1 cellular context compared by ENCODE assay signal in the genomic region with DNA sequence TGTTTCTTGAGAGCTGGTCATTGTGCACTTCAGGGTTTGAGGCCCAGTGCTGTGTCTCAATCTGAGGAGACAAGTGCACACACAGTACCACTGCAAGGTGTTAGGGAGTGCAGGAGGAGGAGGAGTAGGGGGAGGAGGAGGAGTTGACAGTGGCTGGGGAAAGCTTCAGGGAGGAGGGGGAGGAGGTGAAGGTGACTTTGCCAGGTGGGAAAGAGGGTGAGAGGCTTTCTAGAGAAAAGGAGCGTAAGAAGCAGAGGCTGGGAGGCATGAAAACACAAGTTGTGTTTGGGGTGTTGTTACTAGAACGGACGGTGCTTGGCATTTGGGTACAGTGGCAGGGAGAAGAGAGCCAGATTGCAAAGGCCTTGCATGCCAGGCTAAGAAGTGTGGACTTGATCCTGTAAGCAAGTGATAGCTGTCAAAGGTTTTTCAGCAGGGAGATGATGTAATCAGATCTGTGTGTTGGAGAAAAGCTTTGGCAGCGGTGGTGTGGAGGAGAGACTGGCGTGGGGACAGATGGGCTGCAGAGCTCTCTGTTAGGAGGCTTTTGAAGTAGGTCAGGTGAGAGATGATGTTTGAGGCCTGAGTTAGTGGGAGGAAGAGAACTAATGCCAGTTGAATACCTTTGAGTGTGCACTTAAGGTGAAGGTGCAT.
A peak's percentile ranks its signal among the peaks of the same experiment; 100 is the strongest.
TF ChIP-seq lines count a peak whose summit lies in the region.

No MANE protein-coding gene starts in this region.

TF ChIP-seq in HEK293, 187 proteins besides CTCF, POLR2A, EP300 and RAD21 (continued from another document and continues in another):
- TF ChIP-seq, protein P1, sequence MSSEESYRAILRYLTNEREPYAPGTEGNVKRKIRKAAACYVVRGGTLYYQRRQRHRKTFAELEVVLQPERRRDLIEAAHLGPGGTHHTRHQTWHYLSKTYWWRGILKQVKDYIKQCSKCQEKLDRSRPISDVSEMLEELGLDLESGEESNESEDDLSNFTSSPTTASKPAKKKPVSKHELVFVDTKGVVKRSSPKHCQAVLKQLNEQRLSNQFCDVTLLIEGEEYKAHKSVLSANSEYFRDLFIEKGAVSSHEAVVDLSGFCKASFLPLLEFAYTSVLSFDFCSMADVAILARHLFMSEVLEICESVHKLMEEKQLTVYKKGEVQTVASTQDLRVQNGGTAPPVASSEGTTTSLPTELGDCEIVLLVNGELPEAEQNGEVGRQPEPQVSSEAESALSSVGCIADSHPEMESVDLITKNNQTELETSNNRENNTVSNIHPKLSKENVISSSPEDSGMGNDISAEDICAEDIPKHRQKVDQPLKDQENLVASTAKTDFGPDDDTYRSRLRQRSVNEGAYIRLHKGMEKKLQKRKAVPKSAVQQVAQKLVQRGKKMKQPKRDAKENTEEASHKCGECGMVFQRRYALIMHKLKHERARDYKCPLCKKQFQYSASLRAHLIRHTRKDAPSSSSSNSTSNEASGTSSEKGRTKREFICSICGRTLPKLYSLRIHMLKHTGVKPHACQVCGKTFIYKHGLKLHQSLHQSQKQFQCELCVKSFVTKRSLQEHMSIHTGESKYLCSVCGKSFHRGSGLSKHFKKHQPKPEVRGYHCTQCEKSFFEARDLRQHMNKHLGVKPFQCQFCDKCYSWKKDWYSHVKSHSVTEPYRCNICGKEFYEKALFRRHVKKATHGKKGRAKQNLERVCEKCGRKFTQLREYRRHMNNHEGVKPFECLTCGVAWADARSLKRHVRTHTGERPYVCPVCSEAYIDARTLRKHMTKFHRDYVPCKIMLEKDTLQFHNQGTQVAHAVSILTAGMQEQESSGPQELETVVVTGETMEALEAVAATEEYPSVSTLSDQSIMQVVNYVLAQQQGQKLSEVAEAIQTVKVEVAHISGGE (tag by site-specific recombination; conservative IDR thresholded peaks at IDR 0.05; ENCODE audit: low read depth): no peak
- TF ChIP-seq ZNF792 (tag by site-specific recombination; IDR thresholded peaks at IDR 0.05) (no peak), ZNF530 (tag by site-specific recombination; IDR thresholded peaks at IDR 0.05; ENCODE audit: low read depth) (no peak), ZSCAN30 (tag by site-specific recombination; IDR thresholded peaks at IDR 0.05) (no peak), ZNF777 (tag by site-specific recombination; IDR thresholded peaks at IDR 0.05; ENCODE audit: borderline replicate concordance) (no peak), KLF16 (tag by site-specific recombination; IDR thresholded peaks at IDR 0.05) (no peak), ZNF112 (tag by site-specific recombination; IDR thresholded peaks at IDR 0.05) (no peak), ZBTB8A (tag by site-specific recombination; IDR thresholded peaks at IDR 0.05) (no peak), ZNF664 (tag by site-specific recombination; IDR thresholded peaks at IDR 0.05) (no peak), MYNN (tag by site-specific recombination; IDR thresholded peaks at IDR 0.05; ENCODE audit: borderline replicate concordance) (no peak), GLI4 (tag by site-specific recombination; IDR thresholded peaks at IDR 0.05) (no peak), ZNF768 (tag by site-specific recombination; IDR thresholded peaks at IDR 0.05) (no peak), ZNF791 (tag by site-specific recombination; IDR thresholded peaks at IDR 0.05) (no peak), ZXDB (tag by site-specific recombination; IDR thresholded peaks at IDR 0.05) (no peak), ZNF132 (tag by site-specific recombination; IDR thresholded peaks at IDR 0.05; ENCODE audit: borderline replicate concordance) (no peak), ZNF571 (tag by site-specific recombination; IDR thresholded peaks at IDR 0.05) (no peak), WT1 (tag by site-specific recombination; IDR thresholded peaks at IDR 0.05) (peak; percentile 69), ZNF121 (tag by site-specific recombination; IDR thresholded peaks at IDR 0.05) (no peak), SETDB1 (IDR thresholded peaks at IDR 0.05; ENCODE audit: insufficient read length, low read length) (no peak), ZNF223 (tag by site-specific recombination; IDR thresholded peaks at IDR 0.05) (no peak), ZNF10 (tag by site-specific recombination; IDR thresholded peaks at IDR 0.05) (no peak), ZNF549 (tag by site-specific recombination; IDR thresholded peaks at IDR 0.05) (no peak), ZNF341 (tag by site-specific recombination; IDR thresholded peaks at IDR 0.05; ENCODE audit: low read depth) (no peak), EGR2 (tag by site-specific recombination; IDR thresholded peaks at IDR 0.05; ENCODE audit: low read depth) (peak; percentile 54; the same call in 1 of the 2 replicates), OSR2 (tag by site-specific recombination; IDR thresholded peaks at IDR 0.05) (no peak), ZNF184 (tag by site-specific recombination; IDR thresholded peaks at IDR 0.05) (no peak), ZNF114 (tag by site-specific recombination; IDR thresholded peaks at IDR 0.05) (no peak), REPIN1 (tag by site-specific recombination; IDR thresholded peaks at IDR 0.05; ENCODE audit: low read depth) (no peak)
- TF ChIP-seq, protein P2, sequence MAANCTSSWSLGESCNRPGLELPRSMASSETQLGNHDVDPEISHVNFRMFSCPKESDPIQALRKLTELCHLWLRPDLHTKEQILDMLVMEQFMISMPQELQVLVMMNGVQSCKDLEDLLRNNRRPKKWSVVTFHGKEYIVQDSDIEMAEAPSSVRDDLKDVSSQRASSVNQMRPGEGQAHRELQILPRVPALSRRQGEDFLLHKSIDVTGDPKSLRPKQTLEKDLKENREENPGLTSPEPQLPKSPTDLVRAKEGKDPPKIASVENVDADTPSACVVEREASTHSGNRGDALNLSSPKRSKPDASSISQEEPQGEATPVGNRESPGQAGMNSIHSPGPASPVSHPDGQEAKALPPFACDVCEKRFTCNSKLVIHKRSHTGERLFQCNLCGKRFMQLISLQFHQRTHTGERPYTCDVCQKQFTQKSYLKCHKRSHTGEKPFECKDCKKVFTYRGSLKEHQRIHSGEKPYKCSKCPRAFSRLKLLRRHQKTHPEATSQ (tag by site-specific recombination; IDR thresholded peaks at IDR 0.05): no peak
- TF ChIP-seq, protein P3, sequence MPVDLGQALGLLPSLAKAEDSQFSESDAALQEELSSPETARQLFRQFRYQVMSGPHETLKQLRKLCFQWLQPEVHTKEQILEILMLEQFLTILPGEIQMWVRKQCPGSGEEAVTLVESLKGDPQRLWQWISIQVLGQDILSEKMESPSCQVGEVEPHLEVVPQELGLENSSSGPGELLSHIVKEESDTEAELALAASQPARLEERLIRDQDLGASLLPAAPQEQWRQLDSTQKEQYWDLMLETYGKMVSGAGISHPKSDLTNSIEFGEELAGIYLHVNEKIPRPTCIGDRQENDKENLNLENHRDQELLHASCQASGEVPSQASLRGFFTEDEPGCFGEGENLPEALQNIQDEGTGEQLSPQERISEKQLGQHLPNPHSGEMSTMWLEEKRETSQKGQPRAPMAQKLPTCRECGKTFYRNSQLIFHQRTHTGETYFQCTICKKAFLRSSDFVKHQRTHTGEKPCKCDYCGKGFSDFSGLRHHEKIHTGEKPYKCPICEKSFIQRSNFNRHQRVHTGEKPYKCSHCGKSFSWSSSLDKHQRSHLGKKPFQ (tag by site-specific recombination; IDR thresholded peaks at IDR 0.05): no peak
- TF ChIP-seq, protein P4, sequence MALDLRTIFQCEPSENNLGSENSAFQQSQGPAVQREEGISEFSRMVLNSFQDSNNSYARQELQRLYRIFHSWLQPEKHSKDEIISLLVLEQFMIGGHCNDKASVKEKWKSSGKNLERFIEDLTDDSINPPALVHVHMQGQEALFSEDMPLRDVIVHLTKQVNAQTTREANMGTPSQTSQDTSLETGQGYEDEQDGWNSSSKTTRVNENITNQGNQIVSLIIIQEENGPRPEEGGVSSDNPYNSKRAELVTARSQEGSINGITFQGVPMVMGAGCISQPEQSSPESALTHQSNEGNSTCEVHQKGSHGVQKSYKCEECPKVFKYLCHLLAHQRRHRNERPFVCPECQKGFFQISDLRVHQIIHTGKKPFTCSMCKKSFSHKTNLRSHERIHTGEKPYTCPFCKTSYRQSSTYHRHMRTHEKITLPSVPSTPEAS (tag by site-specific recombination; IDR thresholded peaks at IDR 0.05): no peak
- TF ChIP-seq, protein P5, sequence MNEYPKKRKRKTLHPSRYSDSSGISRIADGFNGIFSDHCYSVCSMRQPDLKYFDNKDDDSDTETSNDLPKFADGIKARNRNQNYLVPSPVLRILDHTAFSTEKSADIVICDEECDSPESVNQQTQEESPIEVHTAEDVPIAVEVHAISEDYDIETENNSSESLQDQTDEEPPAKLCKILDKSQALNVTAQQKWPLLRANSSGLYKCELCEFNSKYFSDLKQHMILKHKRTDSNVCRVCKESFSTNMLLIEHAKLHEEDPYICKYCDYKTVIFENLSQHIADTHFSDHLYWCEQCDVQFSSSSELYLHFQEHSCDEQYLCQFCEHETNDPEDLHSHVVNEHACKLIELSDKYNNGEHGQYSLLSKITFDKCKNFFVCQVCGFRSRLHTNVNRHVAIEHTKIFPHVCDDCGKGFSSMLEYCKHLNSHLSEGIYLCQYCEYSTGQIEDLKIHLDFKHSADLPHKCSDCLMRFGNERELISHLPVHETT (tag by site-specific recombination; IDR thresholded peaks at IDR 0.05): no peak
- TF ChIP-seq, protein P6, sequence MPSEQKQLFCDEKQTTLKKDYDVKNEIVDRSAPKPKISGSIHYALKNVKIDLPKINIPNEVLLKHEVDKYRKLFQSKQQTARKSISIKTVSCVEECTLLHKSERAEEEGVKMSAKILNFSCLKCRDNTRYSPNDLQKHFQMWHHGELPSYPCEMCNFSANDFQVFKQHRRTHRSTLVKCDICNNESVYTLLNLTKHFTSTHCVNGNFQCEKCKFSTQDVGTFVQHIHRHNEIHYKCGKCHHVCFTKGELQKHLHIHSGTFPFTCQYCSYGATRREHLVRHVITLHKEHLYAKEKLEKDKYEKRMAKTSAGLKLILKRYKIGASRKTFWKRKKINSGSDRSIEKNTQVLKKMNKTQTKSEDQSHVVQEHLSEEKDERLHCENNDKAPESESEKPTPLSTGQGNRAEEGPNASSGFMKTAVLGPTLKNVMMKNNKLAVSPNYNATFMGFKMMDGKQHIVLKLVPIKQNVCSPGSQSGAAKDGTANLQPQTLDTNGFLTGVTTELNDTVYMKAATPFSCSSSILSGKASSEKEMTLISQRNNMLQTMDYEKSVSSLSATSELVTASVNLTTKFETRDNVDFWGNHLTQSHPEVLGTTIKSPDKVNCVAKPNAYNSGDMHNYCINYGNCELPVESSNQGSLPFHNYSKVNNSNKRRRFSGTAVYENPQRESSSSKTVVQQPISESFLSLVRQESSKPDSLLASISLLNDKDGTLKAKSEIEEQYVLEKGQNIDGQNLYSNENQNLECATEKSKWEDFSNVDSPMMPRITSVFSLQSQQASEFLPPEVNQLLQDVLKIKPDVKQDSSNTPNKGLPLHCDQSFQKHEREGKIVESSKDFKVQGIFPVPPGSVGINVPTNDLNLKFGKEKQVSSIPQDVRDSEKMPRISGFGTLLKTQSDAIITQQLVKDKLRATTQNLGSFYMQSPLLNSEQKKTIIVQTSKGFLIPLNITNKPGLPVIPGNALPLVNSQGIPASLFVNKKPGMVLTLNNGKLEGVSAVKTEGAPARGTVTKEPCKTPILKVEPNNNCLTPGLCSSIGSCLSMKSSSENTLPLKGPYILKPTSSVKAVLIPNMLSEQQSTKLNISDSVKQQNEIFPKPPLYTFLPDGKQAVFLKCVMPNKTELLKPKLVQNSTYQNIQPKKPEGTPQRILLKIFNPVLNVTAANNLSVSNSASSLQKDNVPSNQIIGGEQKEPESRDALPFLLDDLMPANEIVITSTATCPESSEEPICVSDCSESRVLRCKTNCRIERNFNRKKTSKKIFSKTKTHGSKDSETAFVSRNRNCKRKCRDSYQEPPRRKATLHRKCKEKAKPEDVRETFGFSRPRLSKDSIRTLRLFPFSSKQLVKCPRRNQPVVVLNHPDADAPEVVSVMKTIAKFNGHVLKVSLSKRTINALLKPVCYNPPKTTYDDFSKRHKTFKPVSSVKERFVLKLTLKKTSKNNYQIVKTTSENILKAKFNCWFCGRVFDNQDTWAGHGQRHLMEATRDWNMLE (tag by site-specific recombination; conservative IDR thresholded peaks at IDR 0.05; ENCODE audit: low read depth): no peak
- TF ChIP-seq, protein P7, sequence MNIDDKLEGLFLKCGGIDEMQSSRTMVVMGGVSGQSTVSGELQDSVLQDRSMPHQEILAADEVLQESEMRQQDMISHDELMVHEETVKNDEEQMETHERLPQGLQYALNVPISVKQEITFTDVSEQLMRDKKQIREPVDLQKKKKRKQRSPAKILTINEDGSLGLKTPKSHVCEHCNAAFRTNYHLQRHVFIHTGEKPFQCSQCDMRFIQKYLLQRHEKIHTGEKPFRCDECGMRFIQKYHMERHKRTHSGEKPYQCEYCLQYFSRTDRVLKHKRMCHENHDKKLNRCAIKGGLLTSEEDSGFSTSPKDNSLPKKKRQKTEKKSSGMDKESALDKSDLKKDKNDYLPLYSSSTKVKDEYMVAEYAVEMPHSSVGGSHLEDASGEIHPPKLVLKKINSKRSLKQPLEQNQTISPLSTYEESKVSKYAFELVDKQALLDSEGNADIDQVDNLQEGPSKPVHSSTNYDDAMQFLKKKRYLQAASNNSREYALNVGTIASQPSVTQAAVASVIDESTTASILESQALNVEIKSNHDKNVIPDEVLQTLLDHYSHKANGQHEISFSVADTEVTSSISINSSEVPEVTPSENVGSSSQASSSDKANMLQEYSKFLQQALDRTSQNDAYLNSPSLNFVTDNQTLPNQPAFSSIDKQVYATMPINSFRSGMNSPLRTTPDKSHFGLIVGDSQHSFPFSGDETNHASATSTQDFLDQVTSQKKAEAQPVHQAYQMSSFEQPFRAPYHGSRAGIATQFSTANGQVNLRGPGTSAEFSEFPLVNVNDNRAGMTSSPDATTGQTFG (tag by site-specific recombination; IDR thresholded peaks at IDR 0.05; ENCODE audit: borderline replicate concordance): no peak
- TF ChIP-seq, protein P8, sequence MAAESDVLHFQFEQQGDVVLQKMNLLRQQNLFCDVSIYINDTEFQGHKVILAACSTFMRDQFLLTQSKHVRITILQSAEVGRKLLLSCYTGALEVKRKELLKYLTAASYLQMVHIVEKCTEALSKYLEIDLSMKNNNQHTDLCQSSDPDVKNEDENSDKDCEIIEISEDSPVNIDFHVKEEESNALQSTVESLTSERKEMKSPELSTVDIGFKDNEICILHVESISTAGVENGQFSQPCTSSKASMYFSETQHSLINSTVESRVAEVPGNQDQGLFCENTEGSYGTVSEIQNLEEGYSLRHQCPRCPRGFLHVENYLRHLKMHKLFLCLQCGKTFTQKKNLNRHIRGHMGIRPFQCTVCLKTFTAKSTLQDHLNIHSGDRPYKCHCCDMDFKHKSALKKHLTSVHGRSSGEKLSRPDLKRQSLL (tag by site-specific recombination; IDR thresholded peaks at IDR 0.05): no peak
- TF ChIP-seq, protein P9, sequence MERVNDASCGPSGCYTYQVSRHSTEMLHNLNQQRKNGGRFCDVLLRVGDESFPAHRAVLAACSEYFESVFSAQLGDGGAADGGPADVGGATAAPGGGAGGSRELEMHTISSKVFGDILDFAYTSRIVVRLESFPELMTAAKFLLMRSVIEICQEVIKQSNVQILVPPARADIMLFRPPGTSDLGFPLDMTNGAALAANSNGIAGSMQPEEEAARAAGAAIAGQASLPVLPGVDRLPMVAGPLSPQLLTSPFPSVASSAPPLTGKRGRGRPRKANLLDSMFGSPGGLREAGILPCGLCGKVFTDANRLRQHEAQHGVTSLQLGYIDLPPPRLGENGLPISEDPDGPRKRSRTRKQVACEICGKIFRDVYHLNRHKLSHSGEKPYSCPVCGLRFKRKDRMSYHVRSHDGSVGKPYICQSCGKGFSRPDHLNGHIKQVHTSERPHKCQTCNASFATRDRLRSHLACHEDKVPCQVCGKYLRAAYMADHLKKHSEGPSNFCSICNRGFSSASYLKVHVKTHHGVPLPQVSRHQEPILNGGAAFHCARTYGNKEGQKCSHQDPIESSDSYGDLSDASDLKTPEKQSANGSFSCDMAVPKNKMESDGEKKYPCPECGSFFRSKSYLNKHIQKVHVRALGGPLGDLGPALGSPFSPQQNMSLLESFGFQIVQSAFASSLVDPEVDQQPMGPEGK (tag by site-specific recombination; IDR thresholded peaks at IDR 0.05): 0 out of 2 replicates have a peak, but pooled peaks have one; percentile 20
